In genomic region chr10:113064039-113064438, GRCh38 we compare ENCODE assay signal across 17 cellular contexts.
DNase-seq lines count a peak whose midpoint lies in the region; ATAC-seq and TF ChIP-seq lines count a peak whose summit lies in the region.
"Had no signal": no experiment of that assay in that cellular context is flagged by ENCODE, and none has a peak within 500 bp of the region (broad histone marks: within the 10 kb centered on the region; RNA-seq: fewer than 3 reads in every experiment).

No MANE protein-coding gene starts in this region.

- H3K9me3 ChIP-seq in right atrium auricular region (no peaks in the 10 kb centered on the region), right cardiac atrium (ENCODE audit: control insufficient read depth, low read length) (no peaks in the 10 kb centered on the region), hepatocyte (ENCODE audit: low read depth) (no peaks in the 10 kb centered on the region), aorta (ENCODE audit: control insufficient read depth, low read length) (no peaks in the 10 kb centered on the region), tibial nerve (no peaks in the 10 kb centered on the region)

- H3K9me3 Mint-ChIP-seq in osteocyte (ENCODE audit: unreplicated experiment) = no peaks in the 10 kb centered on the region
- H3K9me3 Mint-ChIP-seq: CD4-positive, CD25-positive, alpha-beta regulatory T cell; HFFc6 had no signal

- intact Hi-C loops in right cardiac atrium (cut with DNase I) = loop anchor here in 2 of 4 donors (10.0 kb wide), 2 partner anchors 61 to 109 kb away; partner anchors contain the start of gene TCF7L2 (in 1 of the 2)
- intact Hi-C loops in aorta (cut with DNase I) = loop anchor here in 1 of 2 donors (5.0 kb wide), 1 partner anchor 42 kb away; no protein-coding TSS in a partner anchor

- no peak for TF ChIP-seq EP300 in tibial nerve (IDR thresholded peaks at IDR 0.05)

- H3K27me3 Mint-ChIP-seq in osteocyte (ENCODE audit: unreplicated experiment) = no peaks in the 10 kb centered on the region

- peak; percentile 28 for DNase-seq in right atrium auricular region (ENCODE audit: low spot score)
- no peak for DNase-seq in right cardiac atrium
- DNase-seq in hepatocyte (ENCODE audit: low spot score) = no peak
- DNase-seq in osteocyte (ENCODE audit: extremely low spot score, unreplicated experiment) = no peak
- no peak for DNase-seq in aorta
- DNase-seq in tibial nerve (ENCODE audit: low spot score in 2 of 2) = no peak
- DNase-seq in DMS114 treated with DMSO at 0.1 percent for 48 hours (lab: John Stamatoyannopoulos, UW; ENCODE audit: unreplicated experiment) = no peak
- DNase-seq: CD4-positive, CD25-positive, alpha-beta regulatory T cell; GDM1; GOT3; HFFc6; Karpas-422; NCI-H1417; NCI-H1930; NCI-H2171 treated with DMSO at 0.1 percent for 48 hours; SHP77 had no signal

- WGBS in right cardiac atrium = 91% methylated on average over 5 of the region's 5 CpGs
- 80% methylated on average over 5 of the region's 5 CpGs for WGBS in hepatocyte (ENCODE audit: low lambda C conversion rate, missing lambda C conversion rate)
- WGBS in aorta, 2 donors = 93 to 95% methylated on average over 5 of the region's 5 CpGs
- 96% methylated on average over 5 of the region's 5 CpGs for WGBS in tibial nerve, 2 donors

- H3K4me3 ChIP-seq in right atrium auricular region = no peak overlapping the region
- H3K4me3 ChIP-seq in right cardiac atrium (ENCODE audit: low read length) = no peak overlapping the region
- H3K4me3 ChIP-seq in hepatocyte = no peak overlapping the region
- no peak overlapping the region for H3K4me3 ChIP-seq in aorta (ENCODE audit: low read length in 2 of 2)
- no peak overlapping the region for H3K4me3 ChIP-seq in tibial nerve

- peaks cover 2% of the 10 kb centered on the region for H3K4me1 Mint-ChIP-seq in osteocyte (ENCODE audit: unreplicated experiment)
- H3K4me1 Mint-ChIP-seq: CD4-positive, CD25-positive, alpha-beta regulatory T cell had no signal

- ATAC-seq in right cardiac atrium (no peak), aorta (ENCODE audit: low FRiP score) (no peak), GM21737 (IDR thresholded peaks at IDR 0.05; ENCODE audit: unreplicated experiment) (no peak)

- H3K4me1 ChIP-seq in right atrium auricular region (peaks cover 0 to 68% of the 10 kb centered on the region in 2 donors), right cardiac atrium (ENCODE audit: control insufficient read depth, insufficient read depth, low read length) (peaks cover 23% of the 10 kb centered on the region), hepatocyte (ENCODE audit: insufficient read depth) (peaks cover 52% of the 10 kb centered on the region), aorta (ENCODE audit: control insufficient read depth in 1 of 2, insufficient read depth in 2 of 2, low read length in 2 of 2) (peaks cover 15 to 22% of the 10 kb centered on the region in 2 donors), tibial nerve (peaks cover 0 to 89% (median 19%) of the 10 kb centered on the region in 4 donors)

- H3K27ac ChIP-seq in right atrium auricular region (no peak overlapping the region), right cardiac atrium (ENCODE audit: low read length) (no peak overlapping the region), hepatocyte (no peak overlapping the region), aorta (ENCODE audit: low read depth in 1 of 2, low read length in 2 of 2) (peak overlapping the region; percentile 43 to 85), tibial nerve (peak overlapping the region in 1 of 4 donors; percentile 50)

- H4K20me1 ChIP-seq in hepatocyte (ENCODE audit: insufficient read depth, poor library complexity, severe bottlenecking) = peaks cover under 1% of the 10 kb centered on the region

- no peaks in the 10 kb centered on the region for H3K9me2 ChIP-seq in hepatocyte (replicated peaks; ENCODE audit: insufficient read depth)

- peaks cover 82% of the 10 kb centered on the region for H3K79me2 ChIP-seq in hepatocyte

- TF ChIP-seq CTCF in right atrium auricular region (IDR thresholded peaks at IDR 0.05) = no peak
- no peak for TF ChIP-seq CTCF in hepatocyte (IDR thresholded peaks at IDR 0.05; ENCODE audit: poor library complexity)
- TF ChIP-seq CTCF in osteocyte (IDR thresholded peaks at IDR 0.05) = no peak
- no peak for TF ChIP-seq CTCF in tibial nerve (IDR thresholded peaks at IDR 0.05)

- H3K4me2 ChIP-seq in hepatocyte = peak overlapping the region; percentile 21

- H3K36me3 ChIP-seq in right atrium auricular region (no peaks in the 10 kb centered on the region), hepatocyte (replicated peaks; ENCODE audit: insufficient read depth, low read depth) (no peaks in the 10 kb centered on the region), aorta (ENCODE audit: control insufficient read depth in 1 of 2, insufficient read depth in 2 of 2, low read length in 1 of 2) (no peaks in the 10 kb centered on the region), tibial nerve (no peaks in the 10 kb centered on the region)

- H3K4me3 Mint-ChIP-seq in osteocyte (ENCODE audit: unreplicated experiment) = no peak overlapping the region
- H3K4me3 Mint-ChIP-seq: CD4-positive, CD25-positive, alpha-beta regulatory T cell; HFFc6 had no signal

- peak overlapping the region; percentile 19 for H3K27ac Mint-ChIP-seq in osteocyte (ENCODE audit: unreplicated experiment)
- H3K27ac Mint-ChIP-seq: CD4-positive, CD25-positive, alpha-beta regulatory T cell; HFFc6 had no signal

- no peak for TF ChIP-seq POLR2A in tibial nerve (IDR thresholded peaks at IDR 0.05)

- H3K36me3 Mint-ChIP-seq in osteocyte (ENCODE audit: unreplicated experiment) = peaks cover 19% of the 10 kb centered on the region
- H3K36me3 Mint-ChIP-seq: CD4-positive, CD25-positive, alpha-beta regulatory T cell had no signal

- H3K27me3 ChIP-seq in right atrium auricular region (no peaks in the 10 kb centered on the region), right cardiac atrium (ENCODE audit: control insufficient read depth, insufficient read depth) (no peaks in the 10 kb centered on the region), hepatocyte (no peaks in the 10 kb centered on the region), aorta (ENCODE audit: control insufficient read depth in 1 of 2, insufficient read depth in 2 of 2, low read length in 1 of 2) (no peaks in the 10 kb centered on the region), tibial nerve (no peaks in the 10 kb centered on the region)

- no peak overlapping the region for H2AFZ ChIP-seq in hepatocyte

Comparison
In these comparisons a context has a peak if more than half of its experiments do, and no peak if none do; other contexts are left out.
1. H3K27ac ChIP-seq: peak in aorta (2 of 2); none in right atrium auricular region (0 of 2), right cardiac atrium (single experiment) and hepatocyte (single experiment).